8 cellular contexts compared by ENCODE assay signal in genomic region chr1:19715334-19716203, GRCh38. TPM values are rescaled to one million over a fixed set of nuclear protein-coding genes. Genes with fewer than 3 reads are reported as not detected.
DNase-seq lines count a peak whose midpoint lies in the region; ATAC-seq and TF ChIP-seq lines count a peak whose summit lies in the region.

No MANE protein-coding gene starts in this region.

- H3K4me3 ChIP-seq in tibial artery, result no peak overlapping the region

- no peaks in the 10 kb centered on the region for H3K27me3 Mint-ChIP-seq in osteocyte (ENCODE audit: unreplicated experiment)

- peaks cover 0 to 26% (median 0%) of the 10 kb centered on the region in 3 donors for H3K36me3 ChIP-seq in tibial artery

- no peak overlapping the region for H3K4me3 Mint-ChIP-seq in osteocyte (ENCODE audit: unreplicated experiment)

- H3K27ac ChIP-seq in tibial artery, result peak overlapping the region in 1 of 2 donors; percentile 8

- H3K27me3 ChIP-seq in tibial artery, result no peaks in the 10 kb centered on the region

- H3K9me3 ChIP-seq in tibial artery, result no peaks in the 10 kb centered on the region

- TF ChIP-seq CTCF in osteocyte (IDR thresholded peaks at IDR 0.05) (peak; percentile 92), tibial artery (IDR thresholded peaks at IDR 0.05) (peak; percentile 86)

- H3K9me3 Mint-ChIP-seq in osteocyte (ENCODE audit: unreplicated experiment), result no peaks in the 10 kb centered on the region

- peaks cover 2% of the 10 kb centered on the region for H3K36me3 Mint-ChIP-seq in osteocyte (ENCODE audit: unreplicated experiment)

- DNase-seq in AG08396 (ENCODE audit: low spot score) (peak; percentile 92), NAMALWA (ENCODE audit: low spot score) (peak; percentile 94), SIG-M5 treated with dmso at 0.1 percent for 504 hours (lab: John Stamatoyannopoulos, UW; ENCODE audit: unreplicated experiment) (peak; percentile 83), foreskin melanocyte (peak; percentile 92), osteocyte (ENCODE audit: extremely low spot score, unreplicated experiment) (peak; percentile 96), tibial artery (peak; percentile 92 to 96)
- peak; percentile 73 for DNase-seq in activated T-helper 9 cell treated with anti-CD3 and anti-CD28 coated beads, Interleukin-2, amount 50 U/mL, for 16 hours (ENCODE audit: low read depth)

- intact Hi-C loops in tibial artery (cut with DNase I; ENCODE audit: low total_unique reads), result loop anchor here (5.0 kb wide), 1 partner anchor 97 kb away; no protein-coding TSS in a partner anchor

- H3K4me1 Mint-ChIP-seq in osteocyte (ENCODE audit: unreplicated experiment), result peaks cover 5% of the 10 kb centered on the region

- no peak overlapping the region for H3K27ac Mint-ChIP-seq in osteocyte (ENCODE audit: unreplicated experiment)

- H3K4me1 ChIP-seq in tibial artery, result peaks cover 0 to 9% (median 7%) of the 10 kb centered on the region in 4 donors

- peak; percentile 54 for ATAC-seq in GM19328 (IDR thresholded peaks at IDR 0.05; ENCODE audit: unreplicated experiment)

RNA-seq across cellular contexts. Expression of gene HTR6, which starts 50.9 kb away (rescaled TPM):
- 0.16 TPM in 1 of 2 replicates, not detected in the other for total RNA-seq in osteocyte
